In the genomic region with DNA sequence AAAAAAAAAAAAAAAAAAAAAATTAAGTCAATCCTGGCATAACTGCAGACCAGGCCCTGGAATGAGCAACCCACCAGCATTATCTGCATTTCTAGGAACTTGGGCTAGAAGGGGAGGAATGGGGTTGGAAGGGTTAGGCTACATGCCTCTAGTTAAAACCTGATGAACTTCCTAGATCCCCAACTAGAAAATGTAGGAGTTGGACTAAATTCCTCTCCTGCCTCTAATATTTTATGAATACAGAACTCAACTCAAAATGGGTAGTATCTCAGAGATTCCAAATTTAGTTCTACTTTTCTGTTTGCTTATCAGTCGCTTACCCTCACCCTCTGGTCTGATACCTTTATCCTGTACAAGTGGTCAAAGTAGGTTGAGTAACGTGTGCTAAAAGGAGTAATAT, we compare ENCODE assay signal across 9 cellular contexts. TPM values are rescaled to one million over a fixed set of nuclear protein-coding genes. Genes with fewer than 3 reads are reported as not detected.
"Had no signal": no experiment of that assay in that cellular context is flagged by ENCODE, and none has a peak within 500 bp of the region (broad histone marks: within the 10 kb centered on the region; RNA-seq: fewer than 3 reads in every experiment).

No MANE protein-coding gene starts in this region.

RNA-seq across cellular contexts. Expression of gene HEATR4, which starts 29.4 kb away (rescaled TPM):
- total RNA-seq: activated naive CD4-positive, alpha-beta T cell treated with anti-CD3 and anti-CD28 coated beads for 36 hours; activated naive CD4-positive, alpha-beta T cell treated with anti-CD3 and anti-CD28 coated beads, Interleukin-2, amount 50 U/mL, for 72 hours; activated naive CD8-positive, alpha-beta T cell treated with anti-CD3 and anti-CD28 coated beads for 36 hours; activated naive CD8-positive, alpha-beta T cell treated with anti-CD3 and anti-CD28 coated beads, Interleukin-2, amount 10 ng/mL, durations not matched to agents 7 days and 5 days; activated T-cell treated with anti-CD3 and anti-CD28 coated beads, Interleukin-2, amount 50 U/mL, for 4 hours; activated T-helper 17 cell treated with anti-CD3 and anti-CD28 coated beads, Interleukin-2, amount 50 U/mL, for 72 hours; activated T-helper 2 cell treated with anti-CD3 and anti-CD28 coated beads, Interferon-gamma antibody, Interleukin-2, Interleukin-4, amounts not matched to agents 10 μg/mL and 5 μg/mL and 100 μg/mL, durations not matched to agents 14 hours and 24 hours and 36 hours; ascending aorta; astrocyte had no signal
